16 cellular contexts compared by ENCODE assay signal in the genomic region with DNA sequence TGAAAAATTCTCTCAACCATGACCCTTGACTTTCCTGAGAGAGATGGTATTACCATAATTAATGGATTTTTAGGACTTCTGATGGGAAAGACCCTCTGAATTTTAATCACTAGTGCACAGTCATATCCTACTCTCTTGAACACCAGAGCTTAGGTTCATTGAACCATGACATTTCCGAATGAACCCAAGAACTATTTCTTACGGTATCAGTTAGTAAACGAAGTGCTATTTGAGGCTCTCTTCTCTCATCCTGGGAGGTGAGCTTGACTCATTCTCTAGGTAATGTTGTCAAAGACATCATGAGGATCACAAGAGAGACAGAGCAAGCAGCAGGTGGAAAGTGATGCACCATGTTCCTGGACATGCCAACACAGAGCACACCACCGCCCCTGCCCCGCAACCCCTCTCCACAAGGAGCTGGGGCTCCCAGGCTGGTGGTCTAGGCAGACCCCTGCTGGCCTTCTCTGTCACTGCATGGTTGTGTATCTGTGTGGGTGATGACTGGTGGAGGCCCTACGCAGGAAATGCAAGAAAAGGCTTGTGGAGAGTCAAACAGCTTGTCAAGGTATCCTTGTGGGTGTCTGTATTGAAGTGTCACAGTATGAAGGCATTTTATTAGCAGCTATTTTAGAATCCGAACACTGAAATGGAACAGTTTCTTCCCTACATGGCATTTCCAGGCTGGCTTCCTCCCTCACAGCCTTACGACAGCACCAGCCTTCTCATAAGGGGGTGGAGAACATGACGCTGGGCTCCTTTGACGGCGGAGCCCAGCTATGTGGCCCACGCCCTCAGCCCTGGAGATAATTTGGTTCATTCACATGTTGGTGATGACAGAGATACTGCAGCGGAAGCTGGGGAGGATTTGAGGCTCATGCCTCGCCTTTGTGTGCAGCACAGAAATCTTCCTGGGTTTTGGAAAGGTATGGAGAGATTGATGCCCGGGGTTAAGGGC.
DNase-seq lines count a peak whose midpoint lies in the region; ATAC-seq, FAIRE-seq and TF ChIP-seq lines count a peak whose summit lies in the region.
"Had no signal": no experiment of that assay in that cellular context is flagged by ENCODE, and none has a peak within 500 bp of the region (broad histone marks: within the 10 kb centered on the region; RNA-seq: fewer than 3 reads in every experiment).

No MANE protein-coding gene starts in this region.

- no peak overlapping the region for H3K9ac ChIP-seq in K562 (ENCODE audit: insufficient read depth in 1 of 2, low read depth in 2 of 2, low read length in 2 of 2)
- H3K9ac ChIP-seq in keratinocyte (ENCODE audit: control insufficient read depth, extremely low read depth, insufficient read depth, low read length): no peak overlapping the region

- no peak overlapping the region for H3K27ac ChIP-seq in GM23338 (ENCODE audit: low read depth)
- no peak overlapping the region for H3K27ac ChIP-seq in K562 (ENCODE audit: extremely low read depth, low read depth, low read length)
- peak overlapping the region; percentile 21 for H3K27ac ChIP-seq in keratinocyte (ENCODE audit: control insufficient read depth, insufficient read depth, low read length)
- H3K27ac ChIP-seq in coronary artery: no peak overlapping the region
- H3K27ac ChIP-seq: left lung had no signal

- peak; percentile 17; the same call in 1 of the 2 replicates for TF ChIP-seq CTCF in BE2C (IDR thresholded peaks at IDR 0.05; ENCODE audit: low read depth, low read length)
- peak; percentile 70 to 90 for TF ChIP-seq CTCF in GM23338 (conservative IDR thresholded peaks at IDR 0.05; ENCODE audit: low read depth in 2 of 2)
- 0 out of 6 replicates have a peak, but pooled peaks of 1 of the 3 experiments have one; percentile 10 for TF ChIP-seq CTCF in K562 (IDR thresholded peaks at IDR 0.05 in 2 of 3, conservative IDR thresholded peaks at IDR 0.05 in 1 of 3; ENCODE audit: insufficient read depth in 2 of 3, low read depth in 1 of 3, low read length in 3 of 3)
- TF ChIP-seq CTCF in keratinocyte (optimal IDR thresholded peaks at IDR 0.05 in 1 of 3, IDR thresholded peaks at IDR 0.05 in 1 of 3, conservative IDR thresholded peaks at IDR 0.05 in 1 of 3; ENCODE audit: extremely low read depth in 1 of 3, insufficient read depth in 2 of 3, low read length in 3 of 3): peak in 2 of 3 experiments; percentile 47 to 53
- TF ChIP-seq CTCF in coronary artery (IDR thresholded peaks at IDR 0.05): no peak

- H3K9me3 ChIP-seq in BE2C (no peaks in the 10 kb centered on the region), K562 (replicated peaks; ENCODE audit: control insufficient read depth, insufficient read depth, low read depth, low read length) (no peaks in the 10 kb centered on the region), keratinocyte (ENCODE audit: control insufficient read depth, low read depth, low read length) (no peaks in the 10 kb centered on the region)
- H3K9me3 ChIP-seq: left lung had no signal

- H3K4me1 Mint-ChIP-seq in GM23338: no peaks in the 10 kb centered on the region
- H3K4me1 Mint-ChIP-seq: central memory CD8-positive, alpha-beta T cell; stimulated activated memory B cell treated with anti-CD40 and anti-IgM and Interleukin-4, amounts not matched to agents 10 μg/mL and 1 μg/mL and 100 μg/mL, for 72 hours had no signal

- no peak for TF ChIP-seq POLR2A in K562 (conservative IDR thresholded peaks at IDR 0.05)

- H3K36me3 ChIP-seq in BE2C (no peaks in the 10 kb centered on the region), GM23338 (ENCODE audit: insufficient read depth) (no peaks in the 10 kb centered on the region), K562 (ENCODE audit: control insufficient read depth, insufficient read depth, low read length) (no peaks in the 10 kb centered on the region), keratinocyte (ENCODE audit: control insufficient read depth in 2 of 2, extremely low read depth in 1 of 2, insufficient read depth in 2 of 2, low read length in 2 of 2) (no peaks in the 10 kb centered on the region)
- H3K36me3 ChIP-seq: left lung had no signal

- H3K9me1 ChIP-seq in K562 (ENCODE audit: control insufficient read depth, insufficient read depth, low read length): no peaks in the 10 kb centered on the region
- no peaks in the 10 kb centered on the region for H3K9me1 ChIP-seq in keratinocyte (ENCODE audit: control insufficient read depth, extremely low read depth, insufficient read depth, low read length)

- no peak for DNase-seq in BE2C
- DNase-seq in GM23338 (ENCODE audit: low spot score): peak; percentile 89
- DNase-seq in K562 (ENCODE audit: extremely low read depth in 1 of 4, low spot score in 3 of 4): peak in 1 of 4 experiments; percentile 12
- peak; percentile 17 for DNase-seq in keratinocyte (ENCODE audit: low read depth, low spot score)
- DNase-seq in 8988T: no peak
- no peak for DNase-seq in coronary artery (ENCODE audit: low spot score)
- DNase-seq: activated CD4-positive, alpha-beta T cell treated with anti-CD3 and anti-CD28 coated beads, Interleukin-2, amount 50 U/mL, for 48 hours; activated naive CD4-positive, alpha-beta T cell; AML-193; left lung; T-helper 2 cell had no signal

- no peak overlapping the region; the same call in 1 of the 2 replicates for H2AFZ ChIP-seq in GM23338
- H2AFZ ChIP-seq in K562 (ENCODE audit: low read depth, low read length): no peak overlapping the region
- no peak overlapping the region for H2AFZ ChIP-seq in keratinocyte (ENCODE audit: control insufficient read depth, low read length)

- H3K4me3 Mint-ChIP-seq in GM23338: no peak overlapping the region
- H3K4me3 Mint-ChIP-seq: central memory CD8-positive, alpha-beta T cell; stimulated activated memory B cell treated with anti-CD40 and anti-IgM and Interleukin-4, amounts not matched to agents 10 μg/mL and 1 μg/mL and 100 μg/mL, for 72 hours had no signal

- intact Hi-C loops in K562 (cut with micrococcal nuclease): no loop called here

- TF ChIP-seq RAD21 in K562 (CRISPR knock-in tag; conservative IDR thresholded peaks at IDR 0.05 in 1 of 2, IDR thresholded peaks at IDR 0.05 in 1 of 2): no peak

- FAIRE-seq in K562 (lab: Jason Lieb, UNC) (no peak), keratinocyte (lab: Jason Lieb, UNC) (peak; percentile 86)
- FAIRE-seq: H54 had no signal

- no peaks in the 10 kb centered on the region for H3K36me3 Mint-ChIP-seq in GM23338 (ENCODE audit: low read depth)
- H3K36me3 Mint-ChIP-seq: stimulated activated memory B cell treated with anti-CD40 and anti-IgM and Interleukin-4, amounts not matched to agents 10 μg/mL and 1 μg/mL and 100 μg/mL, for 72 hours had no signal

- H3F3A ChIP-seq in GM23338 (replicated peaks; ENCODE audit: low read depth): no peaks in the 10 kb centered on the region

- no peak overlapping the region for H3K4me3 ChIP-seq in BE2C (ENCODE audit: low read depth, low read length)
- no peak overlapping the region for H3K4me3 ChIP-seq in GM23338
- no peak overlapping the region for H3K4me3 ChIP-seq in K562
- H3K4me3 ChIP-seq in keratinocyte (ENCODE audit: control insufficient read depth in 2 of 3, extremely low read depth in 1 of 3, insufficient read depth in 2 of 3, low read depth in 1 of 3, low read length in 3 of 3): no peak overlapping the region
- no peak overlapping the region for H3K4me3 ChIP-seq in coronary artery
- H3K4me3 ChIP-seq: left lung had no signal

- peak; percentile 100 for ATAC-seq in GM23338
- ATAC-seq in K562: 0 out of 3 replicates have a peak, but pooled peaks have one; percentile 32
- ATAC-seq in HG03139 (IDR thresholded peaks at IDR 0.05; ENCODE audit: unreplicated experiment): no peak
- no peak for ATAC-seq in HG03025 (IDR thresholded peaks at IDR 0.05; ENCODE audit: low FRiP score, unreplicated experiment)
- ATAC-seq: left lung; stimulated activated memory B cell treated with anti-CD40 and anti-IgM and Interleukin-4, amounts not matched to agents 10 μg/mL and 1 μg/mL and 100 μg/mL, for 72 hours had no signal

- no peaks in the 10 kb centered on the region; the same call in 2 of the 3 replicates for H3K9me3 Mint-ChIP-seq in GM23338
- H3K9me3 Mint-ChIP-seq: central memory CD8-positive, alpha-beta T cell; stimulated activated memory B cell treated with anti-CD40 and anti-IgM and Interleukin-4, amounts not matched to agents 10 μg/mL and 1 μg/mL and 100 μg/mL, for 72 hours had no signal

- H3K27me3 Mint-ChIP-seq in GM23338 (ENCODE audit: insufficient read depth, low read depth, poor library complexity): peaks cover 4% of the 10 kb centered on the region
- H3K27me3 Mint-ChIP-seq: stimulated activated memory B cell treated with anti-CD40 and anti-IgM and Interleukin-4, amounts not matched to agents 10 μg/mL and 1 μg/mL and 100 μg/mL, for 72 hours had no signal

- H4K20me1 ChIP-seq in GM23338 (replicated peaks; ENCODE audit: insufficient read depth) (no peaks in the 10 kb centered on the region), K562 (replicated peaks; ENCODE audit: control insufficient read depth, insufficient read depth, low read length) (no peaks in the 10 kb centered on the region), keratinocyte (ENCODE audit: control insufficient read depth, extremely low read depth, insufficient read depth, low read length) (no peaks in the 10 kb centered on the region)

- no peak overlapping the region for H3K27ac Mint-ChIP-seq in GM23338
- H3K27ac Mint-ChIP-seq: stimulated activated memory B cell treated with anti-CD40 and anti-IgM and Interleukin-4, amounts not matched to agents 10 μg/mL and 1 μg/mL and 100 μg/mL, for 72 hours had no signal

- no peaks in the 10 kb centered on the region for H3K4me1 ChIP-seq in BE2C
- no peaks in the 10 kb centered on the region for H3K4me1 ChIP-seq in GM23338 (ENCODE audit: insufficient read depth)
- no peaks in the 10 kb centered on the region for H3K4me1 ChIP-seq in K562 (replicated peaks in 1 of 2; ENCODE audit: control insufficient read depth in 2 of 2, insufficient read depth in 2 of 2, low read length in 2 of 2)
- peaks cover 47% of the 10 kb centered on the region for H3K4me1 ChIP-seq in keratinocyte (ENCODE audit: control insufficient read depth, extremely low read depth, insufficient read depth, low read length)
- H3K4me1 ChIP-seq: left lung had no signal

- POLR2A ChIA-PET in K562 (lab: Yijun Ruan, JAX): no interaction called here

- no peaks in the 10 kb centered on the region for H3K9me2 ChIP-seq in GM23338 (ENCODE audit: insufficient read depth)

- no peak overlapping the region for H3K4me2 ChIP-seq in GM23338
- no peak overlapping the region for H3K4me2 ChIP-seq in K562 (ENCODE audit: insufficient read depth, low read length)
- no peak overlapping the region for H3K4me2 ChIP-seq in keratinocyte (ENCODE audit: control insufficient read depth, extremely low read depth, insufficient read depth, low read depth, low read length)

- CTCF ChIA-PET in K562 (lab: Yijun Ruan, JAX; ENCODE audit: low intra/inter-chr PET ratio): no interaction called here

- no peak for TF ChIP-seq EP300 in K562 (IDR thresholded peaks at IDR 0.05; ENCODE audit: low read length)

- H3K27me3 ChIP-seq in BE2C: no peaks in the 10 kb centered on the region
- H3K27me3 ChIP-seq in GM23338 (ENCODE audit: insufficient read depth): no peaks in the 10 kb centered on the region
- H3K27me3 ChIP-seq in K562 (ENCODE audit: control insufficient read depth in 2 of 2, insufficient read depth in 2 of 2, low read length in 2 of 2): no peaks in the 10 kb centered on the region
- no peaks in the 10 kb centered on the region for H3K27me3 ChIP-seq in keratinocyte (ENCODE audit: control insufficient read depth, extremely low read depth, insufficient read depth, low read length)

- no peaks in the 10 kb centered on the region for H3K79me2 ChIP-seq in GM23338 (replicated peaks; ENCODE audit: insufficient read depth)
- no peaks in the 10 kb centered on the region for H3K79me2 ChIP-seq in K562 (ENCODE audit: control insufficient read depth, insufficient read depth, low read length)
- H3K79me2 ChIP-seq in keratinocyte (ENCODE audit: control insufficient read depth, insufficient read depth, low read length): no peaks in the 10 kb centered on the region

- BruUV-seq in K562 (replicated peaks; lab: Mats Ljungman, UMichigan): no TSS peak

- in situ Hi-C loops in K562 (cut with MboI): loop anchor here (25.0 kb wide), 1 partner anchor 555 kb away; no protein-coding TSS in a partner anchor

- WGBS in K562 (ENCODE audit: insufficient coverage, low coverage, missing lambda C conversion rate): under 1% methylated on average over 11 of the region's 15 CpGs

- dilution Hi-C loops in keratinocyte (cut with MboI; ENCODE audit: extremely low pct_ligation_motif_present, low sequenced_read_pairs): no loop called here

Comparison
In these comparisons a context has a peak if more than half of its experiments do, and no peak if none do; other contexts are left out.
1. DNase-seq: peak in GM23338 (single experiment) and keratinocyte (single experiment); none in BE2C (single experiment), 8988T (single experiment) and coronary artery (single experiment).
2. ATAC-seq: peak in GM23338 (single experiment) and K562 (single experiment); none in HG03139 (single experiment) and HG03025 (single experiment).